Comparison of ENCODE assay signal across 1 cellular context in genomic region chr2:122007577-122007976, GRCh38.
TF ChIP-seq lines count a peak whose summit lies in the region.

No MANE protein-coding gene starts in this region.

TF ChIP-seq in WTC11, 78 proteins besides CTCF, POLR2A, EP300 and RAD21 (continued from another document):
- TF ChIP-seq STAT6 (CRISPR knock-in tag; conservative IDR thresholded peaks at IDR 0.05; ENCODE audit: low read depth) = no peak
- no peak for TF ChIP-seq USF1 (CRISPR knock-in tag; IDR thresholded peaks at IDR 0.05)
- no peak for TF ChIP-seq PREB (CRISPR knock-in tag; IDR thresholded peaks at IDR 0.05; ENCODE audit: borderline replicate concordance)
- TF ChIP-seq KAT7 (CRISPR knock-in tag; IDR thresholded peaks at IDR 0.05; ENCODE audit: borderline replicate concordance) = no peak
- no peak for TF ChIP-seq ZNF121 (CRISPR knock-in tag; IDR thresholded peaks at IDR 0.05)
- no peak for TF ChIP-seq ZNF232 (CRISPR knock-in tag; IDR thresholded peaks at IDR 0.05)
- no peak for TF ChIP-seq ZBTB43 (CRISPR knock-in tag; IDR thresholded peaks at IDR 0.05)
- no peak for TF ChIP-seq TEAD1 (CRISPR knock-in tag; IDR thresholded peaks at IDR 0.05)
- no peak for TF ChIP-seq ATF1 (CRISPR knock-in tag; IDR thresholded peaks at IDR 0.05)
- TF ChIP-seq USF2 (CRISPR knock-in tag; IDR thresholded peaks at IDR 0.05) = no peak
- TF ChIP-seq SMAD4 (CRISPR knock-in tag; IDR thresholded peaks at IDR 0.05) = no peak
- no peak for TF ChIP-seq HMGXB4 (CRISPR knock-in tag; IDR thresholded peaks at IDR 0.05)
